ENCODE assay signal across 9 cellular contexts in the genomic region with DNA sequence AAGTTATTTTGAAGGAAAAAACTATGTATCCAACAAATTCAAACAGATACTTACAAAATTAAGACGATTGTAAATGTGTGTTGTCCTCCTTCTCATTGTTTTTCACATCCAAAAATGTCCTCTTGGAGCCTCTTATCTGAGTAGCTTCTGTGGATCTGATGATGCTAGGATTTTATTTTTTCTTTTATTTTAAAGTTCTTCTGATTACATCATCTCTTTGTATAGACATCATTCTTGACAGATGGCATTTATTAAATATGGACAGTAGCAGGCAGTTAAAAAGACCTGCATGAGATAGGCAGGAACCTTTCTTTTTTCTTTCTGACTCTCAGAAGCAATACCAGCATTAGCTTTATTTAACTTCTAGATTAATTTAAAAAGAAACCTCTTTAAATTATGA. TPM values are rescaled to one million over a fixed set of nuclear protein-coding genes. Genes with fewer than 3 reads are reported as not detected.
DNase-seq lines count a peak whose midpoint lies in the region; ATAC-seq and TF ChIP-seq lines count a peak whose summit lies in the region.
"Had no signal": no experiment of that assay in that cellular context is flagged by ENCODE, and none has a peak within 500 bp of the region (broad histone marks: within the 10 kb centered on the region; RNA-seq: fewer than 3 reads in every experiment).

Gene RPA3, minus strand, starts transcription at position 147 of the 400 bp plus-strand sequence. CDS start 78,189 bp downstream, outside the sequence.

- peaks cover 4% of the 10 kb centered on the region for H3K36me3 Mint-ChIP-seq in mesothelial cell of epicardium

- ATAC-seq in HG02610 (IDR thresholded peaks at IDR 0.05; ENCODE audit: unreplicated experiment) (no peak), HG02571 (IDR thresholded peaks at IDR 0.05; ENCODE audit: unreplicated experiment) (no peak), GM19455 (IDR thresholded peaks at IDR 0.05; ENCODE audit: unreplicated experiment) (no peak)

- H3K27ac ChIP-seq in ACC112 (ENCODE audit: low read depth, low read length) (no peak within 1 kb of the TSS), KOPT-K1 (ENCODE audit: low read depth, low read length, poor library complexity, severe bottlenecking) (peak within 1 kb of the TSS; percentile 74), mammary epithelial cell (ENCODE audit: insufficient read depth, low read depth, low read length) (peak within 1 kb of the TSS; percentile 73)

- no peaks in the 10 kb centered on the region for H3K4me1 Mint-ChIP-seq in mesothelial cell of epicardium

- H3K27me3 ChIP-seq in ACC112 (ENCODE audit: insufficient read depth, low read length) = no peaks in the 10 kb centered on the region
- H3K27me3 ChIP-seq in mammary epithelial cell (ENCODE audit: insufficient read depth, low read length) = no peaks in the 10 kb centered on the region

- H3K4me2 ChIP-seq in mammary epithelial cell (ENCODE audit: insufficient read depth, low read depth, low read length) = peak within 1 kb of the TSS; percentile 53

- CTCF ChIA-PET in mammary epithelial cell (lab: Charles Lee; ENCODE audit: low non-redundant PET) = no interaction called here

- 90% methylated on average over 1 of the region's 1 CpG for WGBS in mammary epithelial cell (ENCODE audit: low coverage, missing lambda C conversion rate)

- no peaks in the 10 kb centered on the region for H3K27me3 Mint-ChIP-seq in mesothelial cell of epicardium (ENCODE audit: low read depth)

- H3K79me2 ChIP-seq in ACC112 (ENCODE audit: control insufficient read depth, insufficient read depth, low read length, unreplicated experiment) (no peaks in the 10 kb centered on the region), mammary epithelial cell (ENCODE audit: insufficient read depth, low read length) (no peaks in the 10 kb centered on the region)

- H2AFZ ChIP-seq in ACC112 (ENCODE audit: low read length, unreplicated experiment) (peak within 1 kb of the TSS; percentile 9), mammary epithelial cell (ENCODE audit: low read depth, low read length) (no peak within 1 kb of the TSS)

- no peak within 1 kb of the TSS for H3K27ac Mint-ChIP-seq in mesothelial cell of epicardium

- TF ChIP-seq CTCF in mammary epithelial cell (conservative IDR thresholded peaks at IDR 0.05 in 1 of 2, IDR thresholded peaks at IDR 0.05 in 1 of 2; ENCODE audit: extremely low read depth in 1 of 2, insufficient read depth in 1 of 2, low read depth in 1 of 2, low read length in 2 of 2) (no peak), mesothelial cell of epicardium (IDR thresholded peaks at IDR 0.05; ENCODE audit: unreplicated experiment) (no peak)

- H3K9me3 Mint-ChIP-seq in mesothelial cell of epicardium = peaks cover 7% of the 10 kb centered on the region

- 0 out of 2 replicates have a peak within 1 kb of the TSS, but pooled peaks have one; percentile 28 for H3K4me3 ChIP-seq in ACC112 (ENCODE audit: low read depth, low read length)
- peak within 1 kb of the TSS in 1 of 3 experiments; percentile 17 for H3K4me3 ChIP-seq in mammary epithelial cell (replicated peaks in 1 of 3; ENCODE audit: insufficient read depth in 1 of 3, low read depth in 2 of 3, low read length in 3 of 3)

- no peak within 1 kb of the TSS for H3K9ac ChIP-seq in mammary epithelial cell (ENCODE audit: insufficient read depth, low read length)

- H3K4me1 ChIP-seq in ACC112 (ENCODE audit: control insufficient read depth, insufficient read depth, low read length, unreplicated experiment) (peaks cover 13% of the 10 kb centered on the region), mammary epithelial cell (ENCODE audit: insufficient read depth, low read length) (peaks cover 10% of the 10 kb centered on the region)

- dilution Hi-C loops in mammary epithelial cell (cut with HindIII; ENCODE audit: low sequenced_read_pairs) = no loop called here

- BruUV-seq in mammary epithelial cell (replicated peaks; lab: Mats Ljungman, UMichigan) = no TSS peak

- H3K4me3 Mint-ChIP-seq in mesothelial cell of epicardium = no peak within 1 kb of the TSS

- H3K36me3 ChIP-seq in ACC112 (ENCODE audit: insufficient read depth, low read length) = no peaks in the 10 kb centered on the region
- H3K36me3 ChIP-seq in KOPT-K1 (ENCODE audit: insufficient read depth, low read length) = no peaks in the 10 kb centered on the region
- no peaks in the 10 kb centered on the region for H3K36me3 ChIP-seq in mammary epithelial cell (ENCODE audit: insufficient read depth, low read length)

- in situ Hi-C loops in mammary epithelial cell (cut with MboI; ENCODE audit: low sequenced_read_pairs in 2 of 2) = no loop called here

- no peaks in the 10 kb centered on the region for H4K20me1 ChIP-seq in mammary epithelial cell (ENCODE audit: insufficient read depth, low read length)

- intact Hi-C loops in mammary epithelial cell (cut with micrococcal nuclease) = no loop called here

- DNase-seq in mammary epithelial cell = no peak
- DNase-seq in mesothelial cell of epicardium (ENCODE audit: low spot score in 2 of 2, unreplicated experiment in 2 of 2) = no peak
- DNase-seq in RKO (ENCODE audit: low spot score) = no peak
- DNase-seq: activated gamma-delta T cell treated with Interleukin-2 at 50 U/mL for 16 hours had no signal

- H3K9me3 ChIP-seq in KOPT-K1 (ENCODE audit: insufficient read depth, low read length, poor library complexity, severe bottlenecking) (peaks cover 6% of the 10 kb centered on the region), mammary epithelial cell (replicated peaks; ENCODE audit: insufficient read depth, low read length) (no peaks in the 10 kb centered on the region)

RNA-seq across cellular contexts. Expression of gene RPA3, which starts in this region (rescaled TPM):
- total RNA-seq in mammary epithelial cell = 10 to 100 TPM; 14.3 to 47.9 TPM
- 40.1 TPM for polyA plus RNA-seq in mammary epithelial cell
- 14.2 TPM for polyA minus RNA-seq in mammary epithelial cell
- 20.5 to 22.9 TPM (median 22.2 TPM) in 3 replicates for total RNA-seq in mesothelial cell of epicardium
